8 cellular contexts compared by ENCODE assay signal in the genomic region with DNA sequence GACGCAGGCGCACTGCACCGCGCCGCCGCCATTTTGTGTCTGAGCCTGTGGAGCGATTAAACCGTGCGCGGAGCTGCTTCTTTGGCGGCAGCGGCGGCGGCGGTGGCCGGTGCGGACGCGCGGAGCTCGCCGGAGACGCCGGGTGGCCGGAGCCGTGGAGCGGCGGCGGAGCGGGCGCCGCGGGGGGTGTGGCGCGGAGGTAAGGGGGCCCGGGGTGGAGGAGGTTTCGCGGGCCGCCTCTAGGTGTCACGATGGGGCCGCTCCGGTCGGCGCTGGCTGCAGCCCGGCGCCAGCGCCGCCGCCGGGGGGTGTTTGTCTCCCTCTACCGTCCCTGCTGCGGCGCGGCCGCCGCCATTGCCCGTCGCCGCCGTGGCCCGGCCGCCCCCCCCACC. TPM values are rescaled to one million over a fixed set of nuclear protein-coding genes. Genes with fewer than 3 reads are reported as not detected.
DNase-seq lines count a peak whose midpoint lies in the region; TF ChIP-seq lines count a peak whose summit lies in the region.

A gene with protein sequence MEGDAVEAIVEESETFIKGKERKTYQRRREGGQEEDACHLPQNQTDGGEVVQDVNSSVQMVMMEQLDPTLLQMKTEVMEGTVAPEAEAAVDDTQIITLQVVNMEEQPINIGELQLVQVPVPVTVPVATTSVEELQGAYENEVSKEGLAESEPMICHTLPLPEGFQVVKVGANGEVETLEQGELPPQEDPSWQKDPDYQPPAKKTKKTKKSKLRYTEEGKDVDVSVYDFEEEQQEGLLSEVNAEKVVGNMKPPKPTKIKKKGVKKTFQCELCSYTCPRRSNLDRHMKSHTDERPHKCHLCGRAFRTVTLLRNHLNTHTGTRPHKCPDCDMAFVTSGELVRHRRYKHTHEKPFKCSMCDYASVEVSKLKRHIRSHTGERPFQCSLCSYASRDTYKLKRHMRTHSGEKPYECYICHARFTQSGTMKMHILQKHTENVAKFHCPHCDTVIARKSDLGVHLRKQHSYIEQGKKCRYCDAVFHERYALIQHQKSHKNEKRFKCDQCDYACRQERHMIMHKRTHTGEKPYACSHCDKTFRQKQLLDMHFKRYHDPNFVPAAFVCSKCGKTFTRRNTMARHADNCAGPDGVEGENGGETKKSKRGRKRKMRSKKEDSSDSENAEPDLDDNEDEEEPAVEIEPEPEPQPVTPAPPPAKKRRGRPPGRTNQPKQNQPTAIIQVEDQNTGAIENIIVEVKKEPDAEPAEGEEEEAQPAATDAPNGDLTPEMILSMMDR (plus strand): TSS at position 1 of the 392 bp plus-strand sequence. CDS start 48,307 bp downstream, outside the sequence.

- H3K4me3 ChIP-seq in HFF-Myc (replicated peaks; ENCODE audit: low read depth, low read length) (peak within 1 kb of the TSS; percentile 83), mammary epithelial cell (replicated peaks in 1 of 3; ENCODE audit: insufficient read depth in 1 of 3, low read depth in 2 of 3, low read length in 3 of 3) (peak within 1 kb of the TSS; percentile 66 to 90 (median 67))

- peak within 1 kb of the TSS; percentile 78 for H3K9ac ChIP-seq in mammary epithelial cell (ENCODE audit: insufficient read depth, low read length)

- peak; percentile 41 for DNase-seq in DMS79 treated with DMSO at 0.1 percent for 48 hours (lab: John Stamatoyannopoulos, UW)
- no peak for DNase-seq in DMS79 (lab: John Stamatoyannopoulos, UW)
- peak; percentile 36 for DNase-seq in HFF-Myc (ENCODE audit: extremely low read depth, low read depth)
- DNase-seq in MV-4-11 (lab: John Stamatoyannopoulos, UW): peak; percentile 73
- peak; percentile 81 for DNase-seq in T-helper 2 cell treated with Interferon-gamma antibody and Interleukin-4, amounts not matched to agents 5 μg/mL and 100 μg/mL, for 36 hours (ENCODE audit: low spot score)
- peak; percentile 70 for DNase-seq in mammary epithelial cell
- DNase-seq in inferior parietal cortex (ENCODE audit: extremely low spot score): peak; percentile 61
- DNase-seq in stimulated activated CD4-positive, alpha-beta T cell treated with anti-CD3 and anti-CD28 coated beads, Interleukin-12 subunit alpha, Interleukin-12 subunit beta, amount 100 ng/mL, for 48 hours (ENCODE audit: low read depth in 2 of 3, low spot score in 1 of 3): peak in 2 of 3 donors; percentile 60 to 79

- no peaks in the 10 kb centered on the region for H3K9me3 Mint-ChIP-seq in T-helper 2 cell treated with Interferon-gamma antibody and Interleukin-4, amounts not matched to agents 5 μg/mL and 100 μg/mL, for 36 hours

- TF ChIP-seq CTCF in HFF-Myc (IDR thresholded peaks at IDR 0.05; ENCODE audit: low read depth, low read length, missing control alignments) (peak; percentile 28), mammary epithelial cell (conservative IDR thresholded peaks at IDR 0.05 in 1 of 2, IDR thresholded peaks at IDR 0.05 in 1 of 2; ENCODE audit: extremely low read depth in 1 of 2, insufficient read depth in 1 of 2, low read depth in 1 of 2, low read length in 2 of 2) (peak; percentile 22 to 58)

- H3K79me2 ChIP-seq in mammary epithelial cell (ENCODE audit: insufficient read depth, low read length): peaks cover 59% of the 10 kb centered on the region

- no peaks in the 10 kb centered on the region for H3K9me3 ChIP-seq in mammary epithelial cell (replicated peaks; ENCODE audit: insufficient read depth, low read length)

- H3K4me3 Mint-ChIP-seq in T-helper 2 cell treated with Interferon-gamma antibody and Interleukin-4, amounts not matched to agents 5 μg/mL and 100 μg/mL, for 36 hours: peak within 1 kb of the TSS; percentile 94

- dilution Hi-C loops in mammary epithelial cell (cut with HindIII; ENCODE audit: low sequenced_read_pairs): no loop called here

- peaks cover 38% of the 10 kb centered on the region for H3K4me1 Mint-ChIP-seq in T-helper 2 cell treated with Interferon-gamma antibody and Interleukin-4, amounts not matched to agents 5 μg/mL and 100 μg/mL, for 36 hours (ENCODE audit: low read depth)

- H3K36me3 Mint-ChIP-seq in T-helper 2 cell treated with Interferon-gamma antibody and Interleukin-4, amounts not matched to agents 5 μg/mL and 100 μg/mL, for 36 hours (ENCODE audit: low read depth): peaks cover 14% of the 10 kb centered on the region

- CTCF ChIA-PET in mammary epithelial cell (lab: Charles Lee; ENCODE audit: low non-redundant PET): interaction anchor here (0.7 to 2.4 kb wide), 7 partner anchors 8 to 399 kb away, joined by 4 to 30 read pairs (median 13); a partner anchor contains a TSS

- intact Hi-C loops in mammary epithelial cell (cut with micrococcal nuclease): loop anchor here (1.0 kb wide), 5 partner anchors 15 to 244 kb away; a partner anchor contains a TSS

- in situ Hi-C loops in mammary epithelial cell (cut with MboI; ENCODE audit: low sequenced_read_pairs in 2 of 2): loop anchor here (10.0 to 25.0 kb wide), 2 partner anchors 100 to 102 kb away; a partner anchor contains a TSS

- peak within 1 kb of the TSS; percentile 71 for H3K27ac ChIP-seq in mammary epithelial cell (ENCODE audit: insufficient read depth, low read depth, low read length)

- H3K27me3 ChIP-seq in mammary epithelial cell (ENCODE audit: insufficient read depth, low read length): no peaks in the 10 kb centered on the region

- no peaks in the 10 kb centered on the region for H3K27me3 Mint-ChIP-seq in T-helper 2 cell treated with Interferon-gamma antibody and Interleukin-4, amounts not matched to agents 5 μg/mL and 100 μg/mL, for 36 hours (ENCODE audit: low read depth)

- H3K36me3 ChIP-seq in mammary epithelial cell (ENCODE audit: insufficient read depth, low read length): no peaks in the 10 kb centered on the region

- H4K20me1 ChIP-seq in mammary epithelial cell (ENCODE audit: insufficient read depth, low read length): no peaks in the 10 kb centered on the region

- peak within 1 kb of the TSS; percentile 92 for H2AFZ ChIP-seq in mammary epithelial cell (ENCODE audit: low read depth, low read length)

- H3K4me2 ChIP-seq in mammary epithelial cell (ENCODE audit: insufficient read depth, low read depth, low read length): peak within 1 kb of the TSS; percentile 95

- H3K4me1 ChIP-seq in mammary epithelial cell (ENCODE audit: insufficient read depth, low read length): peaks cover 20% of the 10 kb centered on the region

- peak within 1 kb of the TSS; percentile 92 for H3K27ac Mint-ChIP-seq in T-helper 2 cell treated with Interferon-gamma antibody and Interleukin-4, amounts not matched to agents 5 μg/mL and 100 μg/mL, for 36 hours

- BruUV-seq in mammary epithelial cell (replicated peaks; lab: Mats Ljungman, UMichigan): no TSS peak

- no CpG with 5 or more reads among the region's 62 CpGs for WGBS in mammary epithelial cell (ENCODE audit: low coverage, missing lambda C conversion rate)

RNA-seq across cellular contexts. Expression of the gene that starts here (rescaled TPM):
- total RNA-seq in mammary epithelial cell: 10 to 100 TPM; 21.7 to 31.2 TPM
- polyA plus RNA-seq in mammary epithelial cell: 21.6 TPM
- 44.1 TPM for polyA minus RNA-seq in mammary epithelial cell
